In genomic region chr2:113562662-113563061, GRCh38 we compare ENCODE assay signal across 7 cellular contexts.
ATAC-seq lines count a peak whose summit lies in the region.

No MANE protein-coding gene starts in this region.

- peak; percentile 85 for ATAC-seq in GM18517 (IDR thresholded peaks at IDR 0.05; ENCODE audit: unreplicated experiment)
- ATAC-seq in GM19043 (IDR thresholded peaks at IDR 0.05; ENCODE audit: low read depth, unreplicated experiment) = peak; percentile 90
- ATAC-seq in GM19468 (IDR thresholded peaks at IDR 0.05; ENCODE audit: extremely low read depth, unreplicated experiment) = peak; percentile 65
- peak; percentile 75 for ATAC-seq in GM21825 (IDR thresholded peaks at IDR 0.05; ENCODE audit: unreplicated experiment)
- peak; percentile 51 for ATAC-seq in HG02885 (IDR thresholded peaks at IDR 0.05; ENCODE audit: poor library complexity, unreplicated experiment)
- peak; percentile 86 for ATAC-seq in HG03108 (IDR thresholded peaks at IDR 0.05; ENCODE audit: unreplicated experiment)
- ATAC-seq in HG03460 (IDR thresholded peaks at IDR 0.05; ENCODE audit: unreplicated experiment) = peak; percentile 83

Comparison
In these comparisons a context has a peak if more than half of its experiments do, and no peak if none do; other contexts are left out.
1. Peak in every context shown above with its lines: ATAC-seq.